14 cellular contexts compared by ENCODE assay signal in the genomic region with DNA sequence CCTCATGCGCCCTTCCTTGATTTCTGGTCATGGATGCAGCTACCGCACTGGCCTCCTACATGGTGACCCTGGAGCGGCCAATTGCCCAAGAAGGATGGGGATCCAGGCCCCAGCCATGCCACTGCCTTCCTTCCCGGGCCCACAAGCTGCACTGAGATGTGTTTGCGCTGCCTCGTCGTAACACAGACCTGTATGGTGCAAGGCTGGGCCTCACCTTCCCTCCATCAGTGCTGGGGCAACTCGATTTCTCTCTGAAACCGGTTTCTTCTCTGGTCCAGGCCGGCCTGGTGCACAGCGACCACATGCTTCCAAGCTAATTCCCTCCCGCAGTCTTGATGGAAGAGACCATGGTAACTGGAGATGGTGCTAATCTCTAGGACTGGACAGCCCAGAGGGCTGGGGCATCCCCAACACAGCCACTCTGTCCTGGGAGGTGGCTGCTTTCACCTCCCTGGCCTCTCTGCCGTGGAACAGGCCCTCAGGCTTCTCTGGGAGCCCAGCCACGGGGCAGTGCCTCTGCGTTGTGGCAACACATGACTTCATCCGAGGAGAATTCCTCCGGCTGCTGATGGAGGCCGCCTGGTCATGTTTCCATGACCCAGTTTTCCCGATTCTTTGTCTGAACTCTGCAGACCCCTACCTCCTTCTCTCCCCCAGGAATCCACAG.
DNase-seq lines count a peak whose midpoint lies in the region; ATAC-seq and TF ChIP-seq lines count a peak whose summit lies in the region.
"Had no signal": no experiment of that assay in that cellular context is flagged by ENCODE, and none has a peak within 500 bp of the region (broad histone marks: within the 10 kb centered on the region; RNA-seq: fewer than 3 reads in every experiment).

No MANE protein-coding gene starts in this region.

- peaks cover 9% of the 10 kb centered on the region; the same call in 1 of the 2 replicates for H3K36me3 ChIP-seq in HUES64 (ENCODE audit: insufficient read depth, low read length)
- H3K36me3 ChIP-seq in endodermal cell (ENCODE audit: control insufficient read depth, insufficient read depth, low read length) = peaks cover 4% of the 10 kb centered on the region
- H3K36me3 ChIP-seq in lower lobe of right lung = no peaks in the 10 kb centered on the region
- no peaks in the 10 kb centered on the region for H3K36me3 ChIP-seq in tibial artery
- H3K36me3 ChIP-seq: transverse colon had no signal

- 92% methylated on average over 19 of the region's 19 CpGs for WGBS in HUES64
- WGBS in endodermal cell (ENCODE audit: insufficient coverage in 1 of 2, insufficient read length in 1 of 2), 2 experiments = 90 to 93% methylated on average over 15 to 19 of the region's 19 CpGs

- H3K4me1 Mint-ChIP-seq in endodermal cell = no peaks in the 10 kb centered on the region
- H3K4me1 Mint-ChIP-seq: naive thymus-derived CD8-positive, alpha-beta T cell had no signal

- no peak overlapping the region for H3K4me3 Mint-ChIP-seq in endodermal cell
- H3K4me3 Mint-ChIP-seq: naive thymus-derived CD8-positive, alpha-beta T cell; T-helper 1 cell treated with Interleukin-12 subunit alpha and Interleukin-12 subunit beta and Interleukin-4 antibody, amounts not matched to agents 30 μg/mL and 1 μg/mL, for 36 hours had no signal

- DNase-seq in endodermal cell = no peak
- DNase-seq in lower lobe of right lung = no peak
- peak; percentile 70 to 93 for DNase-seq in tibial artery
- DNase-seq in activated CD4-positive, alpha-beta T cell treated with anti-CD3 and anti-CD28 coated beads for 4 hours = no peak
- DNase-seq: NCI-H1105; stimulated activated CD4-positive, alpha-beta T cell treated with anti-CD3 and anti-CD28 coated beads, Interleukin-4, amount 100 ng/mL, for 24 hours; transverse colon had no signal

- H3K36me3 Mint-ChIP-seq in endodermal cell (ENCODE audit: low read depth) = peaks cover 1% of the 10 kb centered on the region
- H3K36me3 Mint-ChIP-seq: naive thymus-derived CD8-positive, alpha-beta T cell had no signal

- no peaks in the 10 kb centered on the region for H3K9me3 Mint-ChIP-seq in endodermal cell
- H3K9me3 Mint-ChIP-seq: naive thymus-derived CD8-positive, alpha-beta T cell; T-helper 1 cell treated with Interleukin-12 subunit alpha and Interleukin-12 subunit beta and Interleukin-4 antibody, amounts not matched to agents 30 μg/mL and 1 μg/mL, for 36 hours had no signal

- H3K27me3 ChIP-seq in HUES64 (ENCODE audit: insufficient read depth, low read length) (no peaks in the 10 kb centered on the region), endodermal cell (ENCODE audit: control insufficient read depth, insufficient read depth, low read length, poor library complexity, severe bottlenecking) (no peaks in the 10 kb centered on the region), lower lobe of right lung (ENCODE audit: low read depth) (peaks cover 6% of the 10 kb centered on the region), tibial artery (no peaks in the 10 kb centered on the region)
- H3K27me3 ChIP-seq: transverse colon had no signal

- no peaks in the 10 kb centered on the region for H3K9me3 ChIP-seq in HUES64 (ENCODE audit: insufficient read depth, low read depth, low read length)
- H3K9me3 ChIP-seq in endodermal cell (ENCODE audit: control insufficient read depth, low read length) = no peaks in the 10 kb centered on the region
- H3K9me3 ChIP-seq in lower lobe of right lung = no peaks in the 10 kb centered on the region
- H3K9me3 ChIP-seq in tibial artery = no peaks in the 10 kb centered on the region
- H3K9me3 ChIP-seq: transverse colon had no signal

- H3K9ac ChIP-seq in HUES64 (ENCODE audit: low read depth, low read length) = 0 out of 2 replicates have a peak overlapping the region, but pooled peaks have one; percentile 21
- no peak overlapping the region for H3K9ac ChIP-seq in endodermal cell (ENCODE audit: extremely low read depth, low read length, poor library complexity, severe bottlenecking)

- H3K27me3 Mint-ChIP-seq in endodermal cell (ENCODE audit: insufficient read depth) = no peaks in the 10 kb centered on the region

- H3K4me3 ChIP-seq in HUES64 (ENCODE audit: low read length) (no peak overlapping the region), endodermal cell (ENCODE audit: low read length) (no peak overlapping the region), lower lobe of right lung (no peak overlapping the region), tibial artery (peak overlapping the region in 1 of 2 donors; percentile 17)
- H3K4me3 ChIP-seq: transverse colon had no signal

- H3K27ac Mint-ChIP-seq in endodermal cell = no peak overlapping the region
- H3K27ac Mint-ChIP-seq: naive thymus-derived CD8-positive, alpha-beta T cell; T-helper 1 cell treated with Interleukin-12 subunit alpha and Interleukin-12 subunit beta and Interleukin-4 antibody, amounts not matched to agents 30 μg/mL and 1 μg/mL, for 36 hours had no signal

- intact Hi-C loops in lower lobe of right lung (cut with DNase I) (no loop called here), tibial artery (cut with DNase I; ENCODE audit: low total_unique reads) (loop anchor here (5.0 to 10.0 kb wide), 3 partner anchors 53 to 373 kb away; a partner anchor contains a TSS)

- ATAC-seq in lower lobe of right lung = no peak
- ATAC-seq in GM19397 (IDR thresholded peaks at IDR 0.05; ENCODE audit: unreplicated experiment) = no peak
- no peak for ATAC-seq in HG02852 (IDR thresholded peaks at IDR 0.05; ENCODE audit: unreplicated experiment)
- no peak for ATAC-seq in GM19351 (IDR thresholded peaks at IDR 0.05; ENCODE audit: unreplicated experiment)
- ATAC-seq: HCT116; naive thymus-derived CD8-positive, alpha-beta T cell had no signal

- H3K27ac ChIP-seq in HUES64 (ENCODE audit: low read depth, low read length) (no peak overlapping the region), endodermal cell (ENCODE audit: low read depth, low read length) (peak overlapping the region; percentile 89), lower lobe of right lung (peak overlapping the region; percentile 46), tibial artery (peak overlapping the region; percentile 71 to 80)

- H3K4me1 ChIP-seq in HUES64 (ENCODE audit: insufficient read depth, low read length) = peaks cover 4% of the 10 kb centered on the region
- H3K4me1 ChIP-seq in endodermal cell (ENCODE audit: control insufficient read depth, insufficient read depth, low read length) = no peaks in the 10 kb centered on the region
- H3K4me1 ChIP-seq in lower lobe of right lung = peaks cover 22% of the 10 kb centered on the region
- peaks cover 0 to 59% (median 41%) of the 10 kb centered on the region in 4 donors for H3K4me1 ChIP-seq in tibial artery

- no peak for TF ChIP-seq CTCF in endodermal cell (conservative IDR thresholded peaks at IDR 0.05)
- no peak for TF ChIP-seq CTCF in lower lobe of right lung (IDR thresholded peaks at IDR 0.05)
- no peak for TF ChIP-seq CTCF in tibial artery (IDR thresholded peaks at IDR 0.05)

Comparison
In these comparisons a context has a peak if more than half of its experiments do, and no peak if none do; other contexts are left out.
1. DNase-seq: peak in tibial artery (2 of 2); none in endodermal cell (single experiment), lower lobe of right lung (single experiment) and activated CD4-positive, alpha-beta T cell treated with anti-CD3 and anti-CD28 coated beads for 4 hours (0 of 2).